ENCODE assay signal across 2 cellular contexts in the genomic region with DNA sequence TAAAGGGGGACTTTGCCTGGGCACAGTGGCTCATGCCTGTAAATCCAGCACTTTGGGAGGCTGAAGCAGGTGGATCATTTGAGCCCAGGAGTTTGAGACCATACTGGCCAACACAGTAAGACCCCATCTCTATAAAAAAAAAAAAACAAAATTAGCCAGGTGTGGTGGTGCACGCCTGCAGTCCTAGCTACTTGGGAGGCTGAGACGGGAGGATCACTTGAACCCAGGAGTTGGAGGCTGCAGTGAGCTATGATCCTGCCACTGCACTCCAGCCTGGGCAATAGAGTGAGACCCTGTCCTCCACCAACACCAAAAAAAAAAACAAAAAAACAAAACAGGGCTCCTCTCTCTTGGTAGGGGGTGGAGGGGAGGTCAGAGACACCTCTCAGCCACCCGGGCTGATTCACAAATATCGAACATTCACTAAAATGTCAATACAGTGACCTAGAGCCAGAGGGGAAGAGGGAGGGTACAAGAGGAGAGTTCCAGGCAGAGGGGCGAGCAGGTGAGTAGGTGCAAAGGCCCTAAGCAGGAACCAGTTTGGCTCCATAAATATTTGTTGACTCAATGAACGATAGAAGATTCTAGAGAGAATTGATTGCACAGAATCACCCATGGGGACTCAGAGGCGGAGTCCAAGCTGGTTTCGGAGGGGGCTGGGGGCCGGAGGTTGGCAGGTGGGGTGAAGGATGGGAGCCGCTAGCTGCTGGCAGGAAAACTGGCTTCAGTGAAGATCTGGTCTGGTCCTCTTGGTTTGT.
TF ChIP-seq lines count a peak whose summit lies in the region.

No MANE protein-coding gene starts in this region.

TF ChIP-seq in SK-N-SH, 30 proteins besides CTCF, POLR2A, EP300 and RAD21 (continued from another document):
- TF ChIP-seq, protein P1, sequence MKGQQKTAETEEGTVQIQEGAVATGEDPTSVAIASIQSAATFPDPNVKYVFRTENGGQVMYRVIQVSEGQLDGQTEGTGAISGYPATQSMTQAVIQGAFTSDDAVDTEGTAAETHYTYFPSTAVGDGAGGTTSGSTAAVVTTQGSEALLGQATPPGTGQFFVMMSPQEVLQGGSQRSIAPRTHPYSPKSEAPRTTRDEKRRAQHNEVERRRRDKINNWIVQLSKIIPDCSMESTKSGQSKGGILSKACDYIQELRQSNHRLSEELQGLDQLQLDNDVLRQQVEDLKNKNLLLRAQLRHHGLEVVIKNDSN (IDR thresholded peaks at IDR 0.05; ENCODE audit: borderline replicate concordance, low read depth): no peak
- TF ChIP-seq MXI1 (IDR thresholded peaks at IDR 0.05; ENCODE audit: low read depth, low read length): no peak
- TF ChIP-seq SIN3A (IDR thresholded peaks at IDR 0.05; ENCODE audit: borderline replicate concordance, low read depth, low read length): no peak
- TF ChIP-seq RFX5 (IDR thresholded peaks at IDR 0.05; ENCODE audit: low read length): no peak
- TF ChIP-seq SMC3 (IDR thresholded peaks at IDR 0.05; ENCODE audit: low read depth, low read length): no peak
- no peak for TF ChIP-seq FOSL2 (IDR thresholded peaks at IDR 0.05; ENCODE audit: borderline replicate concordance, low read depth)
- TF ChIP-seq TEAD4 (IDR thresholded peaks at IDR 0.05; ENCODE audit: borderline replicate concordance, insufficient read depth): no peak
- no peak for TF ChIP-seq RXRA (IDR thresholded peaks at IDR 0.05; ENCODE audit: borderline replicate concordance, low read depth)
- no peak for TF ChIP-seq GATA2 (CRISPR knock-in tag; IDR thresholded peaks at IDR 0.05)
- TF ChIP-seq NFIC (IDR thresholded peaks at IDR 0.05; ENCODE audit: borderline replicate concordance): no peak
- no peak for TF ChIP-seq GABPA (IDR thresholded peaks at IDR 0.05; ENCODE audit: low read depth)
- TF ChIP-seq FOXJ3 (CRISPR knock-in tag; IDR thresholded peaks at IDR 0.05): no peak
- no peak for TF ChIP-seq EZH2phosphoT487 (IDR thresholded peaks at IDR 0.05; ENCODE audit: borderline replicate concordance, low read depth)
- TF ChIP-seq, protein P2, sequence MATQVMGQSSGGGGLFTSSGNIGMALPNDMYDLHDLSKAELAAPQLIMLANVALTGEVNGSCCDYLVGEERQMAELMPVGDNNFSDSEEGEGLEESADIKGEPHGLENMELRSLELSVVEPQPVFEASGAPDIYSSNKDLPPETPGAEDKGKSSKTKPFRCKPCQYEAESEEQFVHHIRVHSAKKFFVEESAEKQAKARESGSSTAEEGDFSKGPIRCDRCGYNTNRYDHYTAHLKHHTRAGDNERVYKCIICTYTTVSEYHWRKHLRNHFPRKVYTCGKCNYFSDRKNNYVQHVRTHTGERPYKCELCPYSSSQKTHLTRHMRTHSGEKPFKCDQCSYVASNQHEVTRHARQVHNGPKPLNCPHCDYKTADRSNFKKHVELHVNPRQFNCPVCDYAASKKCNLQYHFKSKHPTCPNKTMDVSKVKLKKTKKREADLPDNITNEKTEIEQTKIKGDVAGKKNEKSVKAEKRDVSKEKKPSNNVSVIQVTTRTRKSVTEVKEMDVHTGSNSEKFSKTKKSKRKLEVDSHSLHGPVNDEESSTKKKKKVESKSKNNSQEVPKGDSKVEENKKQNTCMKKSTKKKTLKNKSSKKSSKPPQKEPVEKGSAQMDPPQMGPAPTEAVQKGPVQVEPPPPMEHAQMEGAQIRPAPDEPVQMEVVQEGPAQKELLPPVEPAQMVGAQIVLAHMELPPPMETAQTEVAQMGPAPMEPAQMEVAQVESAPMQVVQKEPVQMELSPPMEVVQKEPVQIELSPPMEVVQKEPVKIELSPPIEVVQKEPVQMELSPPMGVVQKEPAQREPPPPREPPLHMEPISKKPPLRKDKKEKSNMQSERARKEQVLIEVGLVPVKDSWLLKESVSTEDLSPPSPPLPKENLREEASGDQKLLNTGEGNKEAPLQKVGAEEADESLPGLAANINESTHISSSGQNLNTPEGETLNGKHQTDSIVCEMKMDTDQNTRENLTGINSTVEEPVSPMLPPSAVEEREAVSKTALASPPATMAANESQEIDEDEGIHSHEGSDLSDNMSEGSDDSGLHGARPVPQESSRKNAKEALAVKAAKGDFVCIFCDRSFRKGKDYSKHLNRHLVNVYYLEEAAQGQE (IDR thresholded peaks at IDR 0.05; ENCODE audit: low read depth, low read length): no peak

TF ChIP-seq in SK-N-SH treated with all-trans-retinoic acid at 6 μM for 48 hours, 23 proteins besides CTCF, POLR2A, EP300 and RAD21:
- TF ChIP-seq POU6F1 (CRISPR knock-in tag; IDR thresholded peaks at IDR 0.05; ENCODE audit: borderline replicate concordance, low read depth) (no peak), ZC3H10 (CRISPR knock-in tag; IDR thresholded peaks at IDR 0.05) (no peak), RARB (CRISPR knock-in tag; IDR thresholded peaks at IDR 0.05) (no peak), CSRNP3 (CRISPR knock-in tag; IDR thresholded peaks at IDR 0.05) (no peak), TOX (CRISPR knock-in tag; IDR thresholded peaks at IDR 0.05; ENCODE audit: borderline replicate concordance) (no peak), PPARA (CRISPR knock-in tag; IDR thresholded peaks at IDR 0.05; ENCODE audit: borderline replicate concordance) (no peak), ISL1 (CRISPR knock-in tag; IDR thresholded peaks at IDR 0.05) (no peak), ESRRG (CRISPR knock-in tag; IDR thresholded peaks at IDR 0.05) (no peak), GLIS3 (CRISPR knock-in tag; IDR thresholded peaks at IDR 0.05) (no peak), ZNF565 (CRISPR knock-in tag; conservative IDR thresholded peaks at IDR 0.05; ENCODE audit: low read depth) (no peak), ZNF8 (CRISPR knock-in tag; IDR thresholded peaks at IDR 0.05) (no peak), PATZ1 (CRISPR knock-in tag; IDR thresholded peaks at IDR 0.05; ENCODE audit: borderline replicate concordance) (no peak), ARNTL (CRISPR knock-in tag; IDR thresholded peaks at IDR 0.05; ENCODE audit: borderline replicate concordance, low read depth) (no peak), SNAI2 (CRISPR knock-in tag; IDR thresholded peaks at IDR 0.05) (no peak), OSR1 (CRISPR knock-in tag; IDR thresholded peaks at IDR 0.05) (no peak), TCF4 (CRISPR knock-in tag; IDR thresholded peaks at IDR 0.05; ENCODE audit: borderline replicate concordance) (no peak)
